ENCODE assay signal across 8 cellular contexts in genomic region chr7:105389090-105389650, GRCh38. TPM values are rescaled to one million over a fixed set of nuclear protein-coding genes. Genes with fewer than 3 reads are reported as not detected.
DNase-seq lines count a peak whose midpoint lies in the region; ATAC-seq and TF ChIP-seq lines count a peak whose summit lies in the region.

No MANE protein-coding gene starts in this region.

- peak overlapping the region; percentile 57 for H3K4ac ChIP-seq in mesendoderm (ENCODE audit: low read depth, low read length)

- peak overlapping the region; percentile 33 for H3K4me2 ChIP-seq in mesendoderm (ENCODE audit: low read length)

- H3K27ac ChIP-seq in VCaP (peak overlapping the region; percentile 92), mesendoderm (ENCODE audit: low read depth, low read length) (peak overlapping the region; percentile 59)

- peak; percentile 28 for ATAC-seq in HG02610 (IDR thresholded peaks at IDR 0.05; ENCODE audit: unreplicated experiment)

- H2BK5ac ChIP-seq in mesendoderm (ENCODE audit: low read length), result no peak overlapping the region

- DNase-seq in NCI-H1417 (lab: John Stamatoyannopoulos, UW) (peak; percentile 45 to 60 (median 57)), NCI-H1417 treated with DMSO at 0.1 percent for 48 hours (lab: John Stamatoyannopoulos, UW) (no peak), NCI-H1694 (lab: John Stamatoyannopoulos, UW) (peak; percentile 28), mesendoderm (peak; percentile 77), stromal cell of bone marrow (ENCODE audit: low read depth) (peak; percentile 34)
- peak; percentile 17 for DNase-seq in effector CD4-positive, alpha-beta T cell

- peak overlapping the region; percentile 57 for H4K8ac ChIP-seq in mesendoderm (ENCODE audit: low read depth, low read length)

- H3K18ac ChIP-seq in mesendoderm (ENCODE audit: low read length), result peak overlapping the region; percentile 42

- H3K4me3 ChIP-seq in mesendoderm (ENCODE audit: low read length), result peak overlapping the region; percentile 42

- no peaks in the 10 kb centered on the region for H3K79me1 ChIP-seq in mesendoderm (ENCODE audit: low read length)

- WGBS in mesendoderm (ENCODE audit: extremely low coverage, insufficient coverage, low lambda C conversion rate), result no CpG with 5 or more reads among the region's 44 CpGs

- H4K5ac ChIP-seq in mesendoderm (ENCODE audit: low read length), result no peak overlapping the region

- no peak overlapping the region for H2BK15ac ChIP-seq in mesendoderm (replicated peaks; ENCODE audit: low read depth)

- no peaks in the 10 kb centered on the region for H3K4me1 ChIP-seq in mesendoderm (ENCODE audit: control insufficient read depth, low read depth, low read length)

- no peaks in the 10 kb centered on the region for H3K36me3 ChIP-seq in mesendoderm (ENCODE audit: control insufficient read depth, insufficient read depth, low read length)

- no peak overlapping the region for H3K23ac ChIP-seq in mesendoderm (ENCODE audit: low read length)

- H2BK120ac ChIP-seq in mesendoderm (ENCODE audit: low read depth, low read length), result no peak overlapping the region

- H2AK5ac ChIP-seq in mesendoderm (ENCODE audit: low read length), result no peak overlapping the region

- 0 out of 2 replicates have a peak, but pooled peaks have one; percentile 17 for TF ChIP-seq CTCF in VCaP (conservative IDR thresholded peaks at IDR 0.05)

- H3K56ac ChIP-seq in mesendoderm (ENCODE audit: low read length), result peak overlapping the region; percentile 71

- peak overlapping the region; percentile 51 for H3K9ac ChIP-seq in mesendoderm (ENCODE audit: low read length)

- H3K79me2 ChIP-seq in mesendoderm (ENCODE audit: control insufficient read depth, insufficient read depth, low read length), result peaks cover 11% of the 10 kb centered on the region

- no peaks in the 10 kb centered on the region for H3K27me3 ChIP-seq in mesendoderm (ENCODE audit: insufficient read depth, low read length, poor library complexity)

RNA-seq across cellular contexts. Expression of gene SRPK2, which starts 0.4 kb away (rescaled TPM):
- 29.8 TPM for polyA plus RNA-seq in mesendoderm (2013, experiment 1 of 2)
- 30.6 TPM for polyA plus RNA-seq in mesendoderm (2013, experiment 2 of 2)
